In the genomic region with DNA sequence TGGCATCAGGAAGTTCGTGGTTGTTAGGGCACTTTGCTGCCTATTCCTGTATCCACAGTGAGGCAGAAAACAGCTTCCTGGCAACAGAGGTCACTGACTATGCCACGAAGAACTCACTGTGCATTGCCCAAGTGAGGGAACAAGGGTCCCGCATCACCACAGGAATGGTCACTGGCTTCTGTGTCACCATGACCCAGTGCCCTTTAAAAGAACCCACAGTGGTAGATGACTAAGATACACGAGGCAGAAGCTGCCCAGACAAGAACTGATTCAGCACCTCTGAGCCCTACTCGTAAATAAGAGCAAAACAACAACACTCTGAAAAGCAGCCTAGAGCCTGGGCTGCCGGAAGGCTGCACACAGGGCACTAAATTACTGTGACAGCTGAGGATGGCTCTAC, we compare ENCODE assay signal across 11 cellular contexts.
DNase-seq lines count a peak whose midpoint lies in the region; ATAC-seq, FAIRE-seq and TF ChIP-seq lines count a peak whose summit lies in the region.
"Had no signal": no experiment of that assay in that cellular context is flagged by ENCODE, and none has a peak within 500 bp of the region (broad histone marks: within the 10 kb centered on the region; RNA-seq: fewer than 3 reads in every experiment).

No MANE protein-coding gene starts in this region.

- POLR2A ChIA-PET in GM12878 (lab: Charles Lee) = no interaction called here

- H3K9me3 ChIP-seq in GM12878 (replicated peaks; ENCODE audit: control insufficient read depth, insufficient read depth, low read length) = no peaks in the 10 kb centered on the region
- H3K9me3 ChIP-seq: Caco-2, right atrium auricular region had no signal

- ATAC-seq in GM12878 = peak; percentile 66
- no peak for ATAC-seq in HG02938 (IDR thresholded peaks at IDR 0.05; ENCODE audit: unreplicated experiment)
- ATAC-seq in HG03196 (IDR thresholded peaks at IDR 0.05; ENCODE audit: unreplicated experiment) = no peak

- CTCF ChIA-PET in GM12878 (lab: Yijun Ruan, JAX) = no interaction called here

- no peaks in the 10 kb centered on the region for H3K4me1 ChIP-seq in GM12878 (ENCODE audit: control insufficient read depth, insufficient read depth, low read length)
- H3K4me1 ChIP-seq: Caco-2 had no signal

- in situ Hi-C loops in GM12878 (cut with MboI) = no loop called here

- H3K4me2 ChIP-seq in GM12878 (ENCODE audit: control insufficient read depth, insufficient read depth) = no peak overlapping the region

- RAD21 ChIA-PET in GM12878 (lab: Charles Lee; ENCODE audit: unreplicated experiment) = no interaction called here

- H3K27me3 ChIP-seq in GM12878 (replicated peaks in 1 of 2; ENCODE audit: control insufficient read depth in 2 of 2, insufficient read depth in 2 of 2, low read length in 1 of 2) = no peaks in the 10 kb centered on the region
- H3K27me3 ChIP-seq: right atrium auricular region had no signal

- TF ChIP-seq EP300 in GM12878 (IDR thresholded peaks at IDR 0.05; ENCODE audit: borderline replicate concordance in 1 of 2, control insufficient read depth in 1 of 2, low read depth in 2 of 2, low read length in 2 of 2) = no peak

- H3K9ac ChIP-seq in GM12878 (ENCODE audit: control insufficient read depth, insufficient read depth, low read length) = no peak overlapping the region

- no peak for TF ChIP-seq POLR2A in GM12878 (IDR thresholded peaks at IDR 0.05; ENCODE audit: low read depth, low read length)

- H3K4me3 ChIP-seq in GM12878 = no peak overlapping the region
- H3K4me3 ChIP-seq: right atrium auricular region had no signal

- DNase-seq in COLO829 (ENCODE audit: low spot score) (peak; percentile 73), HS-5 (ENCODE audit: low read depth) (peak; percentile 64), GM12878 (ENCODE audit: low read depth, low spot score) (no peak), lung microvascular endothelial cell (ENCODE audit: low read depth in 2 of 2) (peak; percentile 16 to 65), GM19239 (ENCODE audit: insufficient read length, low spot score) (no peak), HUDEP-2 (lab: John Stamatoyannopoulos, UW; ENCODE audit: unreplicated experiment in 76 of 76) (no peak)
- DNase-seq: Caco-2 had no signal

- no peaks in the 10 kb centered on the region for H4K20me1 ChIP-seq in GM12878 (ENCODE audit: control insufficient read depth, insufficient read depth)

- BruUV-seq in GM12878 (replicated peaks; lab: Mats Ljungman, UMichigan) = no TSS peak

- no peak for TF ChIP-seq CTCF in GM12878 (IDR thresholded peaks at IDR 0.05 in 2 of 3, conservative IDR thresholded peaks at IDR 0.05 in 1 of 3; ENCODE audit: control insufficient read depth in 2 of 3, extremely low read depth in 1 of 3, insufficient read depth in 1 of 3, low read depth in 3 of 3, low read length in 3 of 3)

- FAIRE-seq in GM12878 (lab: Jason Lieb, UNC) (peak; percentile 13), GM19239 (lab: Jason Lieb, UNC) (no peak)
- FAIRE-seq: islet of Langerhans had no signal

- 22% methylated on average over 6 of the region's 6 CpGs for WGBS in GM12878 (ENCODE audit: insufficient coverage, insufficient replicate concordance, low lambda C conversion rate, missing lambda C conversion rate)

- intact Hi-C loops in GM12878 (cut with micrococcal nuclease; ENCODE audit: unreplicated experiment) = no loop called here

- no peak for TF ChIP-seq RAD21 in GM12878 (IDR thresholded peaks at IDR 0.05; ENCODE audit: insufficient read depth, low read depth, low read length)

- SMC1A ChIA-PET in GM12878 (lab: Charles Lee; ENCODE audit: uncharacterized antibody, unreplicated experiment) = no interaction called here

- no peaks in the 10 kb centered on the region for H3K79me2 ChIP-seq in GM12878 (ENCODE audit: control insufficient read depth, insufficient read depth, low read length)

- no peak overlapping the region for H3K27ac ChIP-seq in GM12878 (ENCODE audit: control insufficient read depth, insufficient read depth)
- H3K27ac ChIP-seq: right atrium auricular region had no signal

- H2AFZ ChIP-seq in GM12878 (ENCODE audit: control insufficient read depth, low read depth, low read length) = no peak overlapping the region

- H3K36me3 ChIP-seq in GM12878 (ENCODE audit: control insufficient read depth in 2 of 2, insufficient read depth in 2 of 2, low read length in 1 of 2) = no peaks in the 10 kb centered on the region

TF ChIP-seq in GM12878, 131 proteins besides CTCF, POLR2A, EP300 and RAD21:
- TF ChIP-seq MYC (IDR thresholded peaks at IDR 0.05; ENCODE audit: insufficient read depth, insufficient read length, insufficient replicate concordance, low read length, severe bottlenecking) = no peak
- TF ChIP-seq, protein P1, sequence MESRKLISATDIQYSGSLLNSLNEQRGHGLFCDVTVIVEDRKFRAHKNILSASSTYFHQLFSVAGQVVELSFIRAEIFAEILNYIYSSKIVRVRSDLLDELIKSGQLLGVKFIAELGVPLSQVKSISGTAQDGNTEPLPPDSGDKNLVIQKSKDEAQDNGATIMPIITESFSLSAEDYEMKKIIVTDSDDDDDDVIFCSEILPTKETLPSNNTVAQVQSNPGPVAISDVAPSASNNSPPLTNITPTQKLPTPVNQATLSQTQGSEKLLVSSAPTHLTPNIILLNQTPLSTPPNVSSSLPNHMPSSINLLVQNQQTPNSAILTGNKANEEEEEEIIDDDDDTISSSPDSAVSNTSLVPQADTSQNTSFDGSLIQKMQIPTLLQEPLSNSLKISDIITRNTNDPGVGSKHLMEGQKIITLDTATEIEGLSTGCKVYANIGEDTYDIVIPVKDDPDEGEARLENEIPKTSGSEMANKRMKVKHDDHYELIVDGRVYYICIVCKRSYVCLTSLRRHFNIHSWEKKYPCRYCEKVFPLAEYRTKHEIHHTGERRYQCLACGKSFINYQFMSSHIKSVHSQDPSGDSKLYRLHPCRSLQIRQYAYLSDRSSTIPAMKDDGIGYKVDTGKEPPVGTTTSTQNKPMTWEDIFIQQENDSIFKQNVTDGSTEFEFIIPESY (IDR thresholded peaks at IDR 0.05) = no peak
- TF ChIP-seq ZNF217 (IDR thresholded peaks at IDR 0.05) = no peak
- no peak for TF ChIP-seq SIN3A (IDR thresholded peaks at IDR 0.05; ENCODE audit: low read depth, low read length)
- TF ChIP-seq, protein P2, sequence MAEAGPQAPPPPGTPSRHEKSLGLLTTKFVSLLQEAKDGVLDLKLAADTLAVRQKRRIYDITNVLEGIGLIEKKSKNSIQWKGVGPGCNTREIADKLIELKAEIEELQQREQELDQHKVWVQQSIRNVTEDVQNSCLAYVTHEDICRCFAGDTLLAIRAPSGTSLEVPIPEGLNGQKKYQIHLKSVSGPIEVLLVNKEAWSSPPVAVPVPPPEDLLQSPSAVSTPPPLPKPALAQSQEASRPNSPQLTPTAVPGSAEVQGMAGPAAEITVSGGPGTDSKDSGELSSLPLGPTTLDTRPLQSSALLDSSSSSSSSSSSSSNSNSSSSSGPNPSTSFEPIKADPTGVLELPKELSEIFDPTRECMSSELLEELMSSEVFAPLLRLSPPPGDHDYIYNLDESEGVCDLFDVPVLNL (IDR thresholded peaks at IDR 0.05; ENCODE audit: low read depth, low read length) = no peak
- TF ChIP-seq SP1 (IDR thresholded peaks at IDR 0.05; ENCODE audit: low read depth, low read length) = no peak
- no peak for TF ChIP-seq NRF1 (conservative IDR thresholded peaks at IDR 0.05; ENCODE audit: low read depth, low read length)
- TF ChIP-seq, protein P3, sequence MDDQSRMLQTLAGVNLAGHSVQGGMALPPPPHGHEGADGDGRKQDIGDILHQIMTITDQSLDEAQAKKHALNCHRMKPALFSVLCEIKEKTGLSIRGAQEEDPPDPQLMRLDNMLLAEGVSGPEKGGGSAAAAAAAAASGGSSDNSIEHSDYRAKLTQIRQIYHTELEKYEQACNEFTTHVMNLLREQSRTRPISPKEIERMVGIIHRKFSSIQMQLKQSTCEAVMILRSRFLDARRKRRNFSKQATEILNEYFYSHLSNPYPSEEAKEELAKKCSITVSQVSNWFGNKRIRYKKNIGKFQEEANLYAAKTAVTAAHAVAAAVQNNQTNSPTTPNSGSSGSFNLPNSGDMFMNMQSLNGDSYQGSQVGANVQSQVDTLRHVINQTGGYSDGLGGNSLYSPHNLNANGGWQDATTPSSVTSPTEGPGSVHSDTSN (IDR thresholded peaks at IDR 0.05; ENCODE audit: insufficient replicate concordance, low read depth, low read length) = no peak
- TF ChIP-seq PML (IDR thresholded peaks at IDR 0.05; ENCODE audit: low read length) = no peak
- TF ChIP-seq RB1 (IDR thresholded peaks at IDR 0.05; ENCODE audit: borderline replicate concordance) = no peak

Comparison
In these comparisons a context has a peak if more than half of its experiments do, and no peak if none do; other contexts are left out.
1. DNase-seq: peak in COLO829 (single experiment), HS-5 (single experiment) and lung microvascular endothelial cell (2 of 2); none in GM12878 (single experiment), GM19239 (single experiment) and HUDEP-2 (0 of 76).